In the genomic region with DNA sequence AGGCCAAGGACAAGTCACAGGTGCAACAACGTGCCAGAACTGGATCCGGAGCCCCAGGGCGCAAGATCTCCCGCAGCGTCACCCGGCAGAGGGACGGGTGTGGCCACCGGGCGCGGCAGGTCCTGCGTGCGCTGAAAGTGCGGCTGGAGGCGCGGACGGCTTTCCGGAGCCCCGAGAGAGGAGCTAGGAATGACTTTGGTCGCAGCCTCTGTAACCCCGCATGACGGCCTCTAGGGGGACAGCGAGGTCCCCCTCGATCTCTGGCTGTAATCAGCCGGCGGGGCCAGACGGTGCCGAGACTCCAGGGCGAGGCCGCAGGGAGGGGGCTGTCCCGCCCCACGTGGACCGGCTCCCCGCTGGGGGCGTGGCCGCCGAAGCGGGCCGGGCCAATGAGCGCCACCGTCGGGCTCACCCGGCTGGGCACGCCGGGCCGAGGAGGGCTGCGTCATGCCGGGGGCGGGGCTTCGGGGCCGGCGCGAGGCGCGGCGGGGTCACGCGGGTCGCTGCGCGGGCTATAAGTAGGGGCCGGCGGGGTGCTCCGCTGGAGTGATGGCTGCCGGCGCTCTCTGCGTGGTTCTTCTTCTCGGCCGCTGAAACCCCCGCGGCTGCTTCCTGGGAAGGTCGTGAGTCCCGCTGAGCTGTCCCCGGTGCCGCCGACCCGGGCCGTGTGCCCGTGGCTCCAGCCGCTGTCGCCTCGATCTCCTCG, we compare ENCODE assay signal across 8 cellular contexts. TPM values are rescaled to one million over a fixed set of nuclear protein-coding genes. Genes with fewer than 3 reads are reported as not detected.
DNase-seq lines count a peak whose midpoint lies in the region; ATAC-seq and TF ChIP-seq lines count a peak whose summit lies in the region.

A gene with protein sequence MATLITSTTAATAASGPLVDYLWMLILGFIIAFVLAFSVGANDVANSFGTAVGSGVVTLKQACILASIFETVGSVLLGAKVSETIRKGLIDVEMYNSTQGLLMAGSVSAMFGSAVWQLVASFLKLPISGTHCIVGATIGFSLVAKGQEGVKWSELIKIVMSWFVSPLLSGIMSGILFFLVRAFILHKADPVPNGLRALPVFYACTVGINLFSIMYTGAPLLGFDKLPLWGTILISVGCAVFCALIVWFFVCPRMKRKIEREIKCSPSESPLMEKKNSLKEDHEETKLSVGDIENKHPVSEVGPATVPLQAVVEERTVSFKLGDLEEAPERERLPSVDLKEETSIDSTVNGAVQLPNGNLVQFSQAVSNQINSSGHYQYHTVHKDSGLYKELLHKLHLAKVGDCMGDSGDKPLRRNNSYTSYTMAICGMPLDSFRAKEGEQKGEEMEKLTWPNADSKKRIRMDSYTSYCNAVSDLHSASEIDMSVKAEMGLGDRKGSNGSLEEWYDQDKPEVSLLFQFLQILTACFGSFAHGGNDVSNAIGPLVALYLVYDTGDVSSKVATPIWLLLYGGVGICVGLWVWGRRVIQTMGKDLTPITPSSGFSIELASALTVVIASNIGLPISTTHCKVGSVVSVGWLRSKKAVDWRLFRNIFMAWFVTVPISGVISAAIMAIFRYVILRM (plus strand): TSS at position 544 of the 706 bp plus-strand sequence. CDS start 890 bp downstream, outside the sequence.

- peak within 1 kb of the TSS; percentile 99 for H3K9ac ChIP-seq in SU-DHL-6 (ENCODE audit: low read length)
- peak within 1 kb of the TSS; percentile 84 for H3K9ac ChIP-seq in trophoblast cell (ENCODE audit: low read length)

- no peak for TF ChIP-seq EP300 in transverse colon (IDR thresholded peaks at IDR 0.05; ENCODE audit: low read depth)

- DNase-seq in GM12865 (ENCODE audit: low read depth): peak; percentile 98
- peak; percentile 93 for DNase-seq in NCI-H1105 (lab: John Stamatoyannopoulos, UW)
- DNase-seq in activated naive CD8-positive, alpha-beta T cell treated with anti-CD3 and anti-CD28 coated beads, Interleukin-2, amount 50 U/mL, for 16 hours (ENCODE audit: low read depth, low spot score): peak; percentile 96
- DNase-seq in Right ventricle myocardium superior: peak; percentile 97
- DNase-seq in trophoblast cell: peak; percentile 93 to 98
- peak; percentile 97 for DNase-seq in transverse colon

- peak within 1 kb of the TSS; percentile 95 for H4K91ac ChIP-seq in trophoblast cell (ENCODE audit: low read depth, low read length)

- peak within 1 kb of the TSS; percentile 88 for H3K4me3 ChIP-seq in GM12865 (ENCODE audit: low read depth, low read length)
- H3K4me3 ChIP-seq in SU-DHL-6 (ENCODE audit: insufficient read depth, low read length, poor library complexity, severe bottlenecking): peak within 1 kb of the TSS; percentile 99
- H3K4me3 ChIP-seq in trophoblast cell (ENCODE audit: low read depth, low read length): peak within 1 kb of the TSS; percentile 91
- H3K4me3 ChIP-seq in transverse colon: peak within 1 kb of the TSS; percentile 86 to 99 (median 93)

- TF ChIP-seq CTCF in GM12865 (IDR thresholded peaks at IDR 0.05; ENCODE audit: insufficient read depth, low read depth, low read length, missing control alignments) (peak; percentile 53), SU-DHL-6 (IDR thresholded peaks at IDR 0.05; ENCODE audit: insufficient read depth, low read length, poor library complexity, severe bottlenecking) (peak; percentile 32), transverse colon (IDR thresholded peaks at IDR 0.05) (peak; percentile 23 to 56 (median 42))

- H2BK12ac ChIP-seq in trophoblast cell (ENCODE audit: low read length): peak within 1 kb of the TSS; percentile 35

- H3K79me2 ChIP-seq in SU-DHL-6 (ENCODE audit: insufficient read depth, low read length) (peaks cover 48% of the 10 kb centered on the region), trophoblast cell (ENCODE audit: control insufficient read depth, insufficient read depth, low read length, poor library complexity) (peaks cover 11% of the 10 kb centered on the region)

- peak within 1 kb of the TSS; percentile 98 for H2BK120ac ChIP-seq in trophoblast cell (ENCODE audit: insufficient read depth, low read length, poor library complexity)

- peaks cover 35% of the 10 kb centered on the region for H3K36me3 ChIP-seq in SU-DHL-6 (ENCODE audit: low read length)
- peaks cover 2 to 7% of the 10 kb centered on the region in 2 experiments for H3K36me3 ChIP-seq in trophoblast cell (ENCODE audit: control insufficient read depth in 1 of 2, insufficient read depth in 2 of 2, low read length in 2 of 2)
- peaks cover 0 to 22% (median 8%) of the 10 kb centered on the region in 4 donors for H3K36me3 ChIP-seq in transverse colon

- ATAC-seq in HG02623 (IDR thresholded peaks at IDR 0.05; ENCODE audit: unreplicated experiment) (peak; percentile 84), Right ventricle myocardium superior (ENCODE audit: poor library complexity) (peak; percentile 98)

- peak within 1 kb of the TSS; percentile 85 for H4K12ac ChIP-seq in trophoblast cell (ENCODE audit: low read depth, low read length)

- H3F3A ChIP-seq in SU-DHL-6 (ENCODE audit: insufficient read depth): peaks cover 5% of the 10 kb centered on the region; the same call in 1 of the 2 replicates

- H3K4me2 ChIP-seq in SU-DHL-6 (ENCODE audit: low read depth, low read length, poor library complexity, severe bottlenecking) (peak within 1 kb of the TSS; percentile 98), trophoblast cell (ENCODE audit: low read length) (peak within 1 kb of the TSS; percentile 86)

- H3K27me3 ChIP-seq in SU-DHL-6 (ENCODE audit: low read length) (no peaks in the 10 kb centered on the region), trophoblast cell (ENCODE audit: insufficient read depth, low read length) (no peaks in the 10 kb centered on the region), transverse colon (no peaks in the 10 kb centered on the region)

- peak within 1 kb of the TSS; percentile 95 for H2BK5ac ChIP-seq in trophoblast cell (ENCODE audit: low read depth, low read length, poor library complexity)

- no peaks in the 10 kb centered on the region for H3K9me3 ChIP-seq in SU-DHL-6 (ENCODE audit: insufficient read depth, low read length)
- no peaks in the 10 kb centered on the region for H3K9me3 ChIP-seq in trophoblast cell (ENCODE audit: insufficient read depth, low read depth, low read length)
- no peaks in the 10 kb centered on the region for H3K9me3 ChIP-seq in transverse colon

- peaks cover 9 to 22% of the 10 kb centered on the region in 2 experiments for H3K4me1 ChIP-seq in trophoblast cell (ENCODE audit: control insufficient read depth in 1 of 2, insufficient read depth in 2 of 2, low read length in 2 of 2)
- H3K4me1 ChIP-seq in transverse colon: peaks cover 6 to 72% (median 31%) of the 10 kb centered on the region in 4 donors

- no CpG with 5 or more reads among the region's 82 CpGs for WGBS in trophoblast cell (ENCODE audit: extremely low coverage, insufficient coverage, insufficient read length)
- WGBS in transverse colon (ENCODE audit: low coverage in 1 of 2), 2 donors: 0% methylated on average over 21 of the region's 82 CpGs; no CpG with 5 or more reads in 1 of the 2 donors

- H3K79me1 ChIP-seq in trophoblast cell (ENCODE audit: low read length): peaks cover 15% of the 10 kb centered on the region

- H4K8ac ChIP-seq in trophoblast cell (ENCODE audit: low read depth, low read length): peak within 1 kb of the TSS; percentile 94

- H2AFZ ChIP-seq in SU-DHL-6 (ENCODE audit: low read depth, low read length, severe bottlenecking): peak within 1 kb of the TSS; percentile 58
- H2AFZ ChIP-seq in trophoblast cell (ENCODE audit: insufficient read depth, low read length, poor library complexity): peak within 1 kb of the TSS; percentile 92

- H3K14ac ChIP-seq in trophoblast cell (ENCODE audit: low read length): peak within 1 kb of the TSS; percentile 95

- H3K9me2 ChIP-seq in SU-DHL-6 (replicated peaks; ENCODE audit: insufficient read depth, low read length): no peaks in the 10 kb centered on the region

- 0 out of 2 replicates have a peak, but pooled peaks cover 7% of the 10 kb centered on the region for H4K20me1 ChIP-seq in SU-DHL-6 (ENCODE audit: low read depth, low read length)

- peak; percentile 99 for TF ChIP-seq POLR2A in transverse colon (IDR thresholded peaks at IDR 0.05)

- in situ Hi-C loops in transverse colon (cut with MboI; ENCODE audit: low pct_ligation_motif_present in 1 of 4, low pct_unique_long_range_greater_than_20kb in 1 of 4, low sequenced_read_pairs in 3 of 4): no loop called here

- intact Hi-C loops in Right ventricle myocardium superior (cut with DNase I): no loop called here
- intact Hi-C loops in transverse colon (cut with DNase I; ENCODE audit: low total_unique reads): no loop called here

- peak within 1 kb of the TSS; percentile 99 for H3K18ac ChIP-seq in trophoblast cell (ENCODE audit: low read length)

- peak within 1 kb of the TSS; percentile 95 for H3K4ac ChIP-seq in trophoblast cell (ENCODE audit: low read depth, low read length)

- H3K23ac ChIP-seq in trophoblast cell (ENCODE audit: low read length): no peak within 1 kb of the TSS

- peak within 1 kb of the TSS; percentile 97 for H2AK5ac ChIP-seq in trophoblast cell (ENCODE audit: low read length)

- H3K27ac ChIP-seq in SU-DHL-6 (ENCODE audit: low read depth, low read length): peak within 1 kb of the TSS; percentile 90
- peak within 1 kb of the TSS; percentile 73 for H3K27ac ChIP-seq in trophoblast cell (ENCODE audit: low read depth, low read length)
- peak within 1 kb of the TSS; percentile 99 to 100 (median 100) for H3K27ac ChIP-seq in transverse colon

RNA-seq across cellular contexts. Expression of the gene that starts here (rescaled TPM):
- total RNA-seq in Right ventricle myocardium superior (9.7 TPM), transverse colon (100 to 1,000 TPM in 3 of 4 donors, 1 to 10 TPM in 1; 9.4 to 173 (median 148) TPM)
- 25.1 and 26.0 TPM in 2 replicates for polyA plus RNA-seq in trophoblast cell (2013)

Comparison
In these comparisons a context has a peak if more than half of its experiments do, and no peak if none do; other contexts are left out.
1. Peak in every context shown above with its lines: DNase-seq, ATAC-seq, H3K4me3 ChIP-seq and H3K27ac ChIP-seq.